Comparison of ENCODE assay signal across 20 cellular contexts in the genomic region with DNA sequence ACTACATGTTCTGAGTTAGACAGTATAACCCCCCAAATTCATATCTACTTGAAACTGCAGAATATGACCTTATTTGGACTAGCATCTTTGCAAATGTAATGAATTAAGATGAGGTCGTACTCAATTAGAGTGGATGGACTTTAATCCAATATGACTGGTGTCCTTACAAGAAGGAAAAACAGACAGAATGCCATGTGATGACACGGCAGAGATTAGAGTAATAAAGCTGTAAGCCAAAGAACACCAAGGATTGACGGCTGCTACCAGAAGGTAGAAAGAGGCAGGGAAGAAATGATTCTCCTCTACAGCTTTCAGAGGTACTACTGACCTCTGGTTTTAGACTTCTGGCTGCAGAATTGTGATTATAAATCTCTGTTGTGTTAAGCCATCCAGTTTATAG.
"Had no signal": no experiment of that assay in that cellular context is flagged by ENCODE, and none has a peak within 500 bp of the region (broad histone marks: within the 10 kb centered on the region; RNA-seq: fewer than 3 reads in every experiment).

No MANE protein-coding gene starts in this region.

- ATAC-seq: foreskin keratinocyte; gastroesophageal sphincter; left cardiac atrium; left lobe of liver; left ventricle myocardium superior; lower lobe of right lung; naive thymus-derived CD4-positive, alpha-beta T cell had no signal

- FAIRE-seq: colon, endothelial cell of umbilical vein, frontal cortex, islet of Langerhans, keratinocyte had no signal

- H3K9me3 ChIP-seq: esophagus muscularis mucosa, lower lobe of right lung had no signal

- DNase-seq: dermis blood vessel endothelial cell; dorsolateral prefrontal cortex; effector CD4-positive, alpha-beta T cell; effector memory CD4-positive, alpha-beta T cell; foreskin keratinocyte; heart left ventricle; left cardiac atrium; left ventricle myocardium superior; lower lobe of right lung; naive thymus-derived CD4-positive, alpha-beta T cell had no signal

- H3K4me3 ChIP-seq: coronary artery, dorsolateral prefrontal cortex, esophagus muscularis mucosa, gastroesophageal sphincter, heart left ventricle, hepatocyte, lower lobe of right lung had no signal

- H3K27me3 ChIP-seq: dorsolateral prefrontal cortex, esophagus muscularis mucosa, foreskin keratinocyte, gastroesophageal sphincter, heart left ventricle, hepatocyte had no signal

- H3K27ac ChIP-seq: coronary artery, dorsolateral prefrontal cortex, esophagus muscularis mucosa, foreskin keratinocyte, gastroesophageal sphincter, hepatocyte, lower lobe of right lung had no signal

- H3K4me1 ChIP-seq: foreskin keratinocyte, lower lobe of right lung had no signal
